ENCODE assay signal across 1 cellular context in genomic region chr11:74592441-74593362, GRCh38.
TF ChIP-seq lines count a peak whose summit lies in the region.

A gene with protein sequence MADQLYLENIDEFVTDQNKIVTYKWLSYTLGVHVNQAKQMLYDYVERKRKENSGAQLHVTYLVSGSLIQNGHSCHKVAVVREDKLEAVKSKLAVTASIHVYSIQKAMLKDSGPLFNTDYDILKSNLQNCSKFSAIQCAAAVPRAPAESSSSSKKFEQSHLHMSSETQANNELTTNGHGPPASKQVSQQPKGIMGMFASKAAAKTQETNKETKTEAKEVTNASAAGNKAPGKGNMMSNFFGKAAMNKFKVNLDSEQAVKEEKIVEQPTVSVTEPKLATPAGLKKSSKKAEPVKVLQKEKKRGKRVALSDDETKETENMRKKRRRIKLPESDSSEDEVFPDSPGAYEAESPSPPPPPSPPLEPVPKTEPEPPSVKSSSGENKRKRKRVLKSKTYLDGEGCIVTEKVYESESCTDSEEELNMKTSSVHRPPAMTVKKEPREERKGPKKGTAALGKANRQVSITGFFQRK (plus strand): TSS chr11:74592582. CDS start chr11:74592659, 77 bp downstream.

TF ChIP-seq in HepG2, 621 proteins besides CTCF, POLR2A, EP300 and RAD21 (continued from another document):
- TF ChIP-seq KMT2B (CRISPR knock-in tag; IDR thresholded peaks at IDR 0.05) (peak; percentile 94), SRSF4 (IDR thresholded peaks at IDR 0.05; ENCODE audit: low read depth, low read length, poor library complexity, severe bottlenecking) (no peak), CEBPG (CRISPR knock-in tag; IDR thresholded peaks at IDR 0.05) (peak; percentile 51; the same call in 1 of the 2 replicates), ZNF430 (CRISPR knock-in tag; IDR thresholded peaks at IDR 0.05) (peak; percentile 83), GABPA (IDR thresholded peaks at IDR 0.05; ENCODE audit: low read depth, low read length) (no peak), GABPA (CRISPR knock-in tag; IDR thresholded peaks at IDR 0.05; ENCODE audit: low read depth) (peak; percentile 67), NONO (IDR thresholded peaks at IDR 0.05) (no peak), NONO (CRISPR knock-in tag; conservative IDR thresholded peaks at IDR 0.05) (peak; percentile 50; the same call in 1 of the 2 replicates), TMF1 (CRISPR knock-in tag; IDR thresholded peaks at IDR 0.05; ENCODE audit: low read depth) (peak; percentile 65; the same call in 1 of the 2 replicates), HNRNPLL (IDR thresholded peaks at IDR 0.05; ENCODE audit: low read depth, low read length, poor library complexity, severe bottlenecking) (peak; percentile 77), MED8 (CRISPR knock-in tag; IDR thresholded peaks at IDR 0.05; ENCODE audit: insufficient replicate concordance) (no peak), GATAD1 (CRISPR knock-in tag; IDR thresholded peaks at IDR 0.05) (peak; percentile 93), YEATS4 (CRISPR knock-in tag; IDR thresholded peaks at IDR 0.05; ENCODE audit: borderline replicate concordance) (peak; percentile 73; the same call in 1 of the 2 replicates), ZNF205 (CRISPR knock-in tag; IDR thresholded peaks at IDR 0.05) (peak; percentile 37; the same call in 1 of the 2 replicates), SMAD3 (CRISPR knock-in tag; IDR thresholded peaks at IDR 0.05) (peak; percentile 44; the same call in 1 of the 2 replicates), ONECUT2 (CRISPR knock-in tag; IDR thresholded peaks at IDR 0.05) (no peak), ESRRA (CRISPR knock-in tag; IDR thresholded peaks at IDR 0.05; ENCODE audit: low read depth) (no peak), HNF4G (IDR thresholded peaks at IDR 0.05; ENCODE audit: borderline replicate concordance, low read depth, low read length) (no peak), HNF4G (CRISPR knock-in tag; IDR thresholded peaks at IDR 0.05; ENCODE audit: borderline replicate concordance, low read depth) (no peak), TP53 (CRISPR knock-in tag; conservative IDR thresholded peaks at IDR 0.05) (no peak), SUZ12 (IDR thresholded peaks at IDR 0.05; ENCODE audit: low read depth, low read length) (no peak), DZIP1 (CRISPR knock-in tag; IDR thresholded peaks at IDR 0.05) (no peak), MIER2 (CRISPR knock-in tag; IDR thresholded peaks at IDR 0.05) (peak; percentile 52; the same call in 1 of the 2 replicates), AKAP8 (CRISPR knock-in tag; IDR thresholded peaks at IDR 0.05) (no peak), ZNF234 (CRISPR knock-in tag; conservative IDR thresholded peaks at IDR 0.05) (0 out of 2 replicates have a peak, but pooled peaks have one; percentile 26), MTF2 (CRISPR knock-in tag; IDR thresholded peaks at IDR 0.05; ENCODE audit: borderline replicate concordance) (no peak), DR1 (CRISPR knock-in tag; IDR thresholded peaks at IDR 0.05) (0 out of 2 replicates have a peak, but pooled peaks have one; percentile 18), ZBTB7B (CRISPR knock-in tag; IDR thresholded peaks at IDR 0.05) (peak; percentile 50; the same call in 1 of the 2 replicates), KAT8 (CRISPR knock-in tag; IDR thresholded peaks at IDR 0.05) (peak; percentile 88), SNAPC4 (CRISPR knock-in tag; IDR thresholded peaks at IDR 0.05) (no peak)
- TF ChIP-seq, protein P1, sequence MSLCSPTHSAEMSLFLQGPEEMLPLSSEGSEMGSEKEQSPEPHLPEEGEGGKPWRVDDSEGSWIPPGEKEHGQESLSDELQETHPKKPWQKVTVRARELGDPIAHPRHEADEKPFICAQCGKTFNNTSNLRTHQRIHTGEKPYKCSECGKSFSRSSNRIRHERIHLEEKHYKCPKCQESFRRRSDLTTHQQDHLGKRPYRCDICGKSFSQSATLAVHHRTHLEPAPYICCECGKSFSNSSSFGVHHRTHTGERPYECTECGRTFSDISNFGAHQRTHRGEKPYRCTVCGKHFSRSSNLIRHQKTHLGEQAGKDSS (CRISPR knock-in tag; IDR thresholded peaks at IDR 0.05; ENCODE audit: borderline replicate concordance, low read depth), result no peak
- TF ChIP-seq, protein P2, sequence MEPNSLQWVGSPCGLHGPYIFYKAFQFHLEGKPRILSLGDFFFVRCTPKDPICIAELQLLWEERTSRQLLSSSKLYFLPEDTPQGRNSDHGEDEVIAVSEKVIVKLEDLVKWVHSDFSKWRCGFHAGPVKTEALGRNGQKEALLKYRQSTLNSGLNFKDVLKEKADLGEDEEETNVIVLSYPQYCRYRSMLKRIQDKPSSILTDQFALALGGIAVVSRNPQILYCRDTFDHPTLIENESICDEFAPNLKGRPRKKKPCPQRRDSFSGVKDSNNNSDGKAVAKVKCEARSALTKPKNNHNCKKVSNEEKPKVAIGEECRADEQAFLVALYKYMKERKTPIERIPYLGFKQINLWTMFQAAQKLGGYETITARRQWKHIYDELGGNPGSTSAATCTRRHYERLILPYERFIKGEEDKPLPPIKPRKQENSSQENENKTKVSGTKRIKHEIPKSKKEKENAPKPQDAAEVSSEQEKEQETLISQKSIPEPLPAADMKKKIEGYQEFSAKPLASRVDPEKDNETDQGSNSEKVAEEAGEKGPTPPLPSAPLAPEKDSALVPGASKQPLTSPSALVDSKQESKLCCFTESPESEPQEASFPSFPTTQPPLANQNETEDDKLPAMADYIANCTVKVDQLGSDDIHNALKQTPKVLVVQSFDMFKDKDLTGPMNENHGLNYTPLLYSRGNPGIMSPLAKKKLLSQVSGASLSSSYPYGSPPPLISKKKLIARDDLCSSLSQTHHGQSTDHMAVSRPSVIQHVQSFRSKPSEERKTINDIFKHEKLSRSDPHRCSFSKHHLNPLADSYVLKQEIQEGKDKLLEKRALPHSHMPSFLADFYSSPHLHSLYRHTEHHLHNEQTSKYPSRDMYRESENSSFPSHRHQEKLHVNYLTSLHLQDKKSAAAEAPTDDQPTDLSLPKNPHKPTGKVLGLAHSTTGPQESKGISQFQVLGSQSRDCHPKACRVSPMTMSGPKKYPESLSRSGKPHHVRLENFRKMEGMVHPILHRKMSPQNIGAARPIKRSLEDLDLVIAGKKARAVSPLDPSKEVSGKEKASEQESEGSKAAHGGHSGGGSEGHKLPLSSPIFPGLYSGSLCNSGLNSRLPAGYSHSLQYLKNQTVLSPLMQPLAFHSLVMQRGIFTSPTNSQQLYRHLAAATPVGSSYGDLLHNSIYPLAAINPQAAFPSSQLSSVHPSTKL (CRISPR knock-in tag; IDR thresholded peaks at IDR 0.05), result peak; percentile 64
- TF ChIP-seq, protein P3, sequence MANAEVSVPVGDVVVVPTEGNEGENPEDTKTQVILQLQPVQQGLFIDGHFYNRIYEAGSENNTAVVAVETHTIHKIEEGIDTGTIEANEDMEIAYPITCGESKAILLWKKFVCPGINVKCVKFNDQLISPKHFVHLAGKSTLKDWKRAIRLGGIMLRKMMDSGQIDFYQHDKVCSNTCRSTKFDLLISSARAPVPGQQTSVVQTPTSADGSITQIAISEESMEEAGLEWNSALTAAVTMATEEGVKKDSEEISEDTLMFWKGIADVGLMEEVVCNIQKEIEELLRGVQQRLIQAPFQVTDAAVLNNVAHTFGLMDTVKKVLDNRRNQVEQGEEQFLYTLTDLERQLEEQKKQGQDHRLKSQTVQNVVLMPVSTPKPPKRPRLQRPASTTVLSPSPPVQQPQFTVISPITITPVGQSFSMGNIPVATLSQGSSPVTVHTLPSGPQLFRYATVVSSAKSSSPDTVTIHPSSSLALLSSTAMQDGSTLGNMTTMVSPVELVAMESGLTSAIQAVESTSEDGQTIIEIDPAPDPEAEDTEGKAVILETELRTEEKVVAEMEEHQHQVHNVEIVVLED (CRISPR knock-in tag; IDR thresholded peaks at IDR 0.05; ENCODE audit: borderline replicate concordance), result peak; percentile 78
- TF ChIP-seq, protein P4, sequence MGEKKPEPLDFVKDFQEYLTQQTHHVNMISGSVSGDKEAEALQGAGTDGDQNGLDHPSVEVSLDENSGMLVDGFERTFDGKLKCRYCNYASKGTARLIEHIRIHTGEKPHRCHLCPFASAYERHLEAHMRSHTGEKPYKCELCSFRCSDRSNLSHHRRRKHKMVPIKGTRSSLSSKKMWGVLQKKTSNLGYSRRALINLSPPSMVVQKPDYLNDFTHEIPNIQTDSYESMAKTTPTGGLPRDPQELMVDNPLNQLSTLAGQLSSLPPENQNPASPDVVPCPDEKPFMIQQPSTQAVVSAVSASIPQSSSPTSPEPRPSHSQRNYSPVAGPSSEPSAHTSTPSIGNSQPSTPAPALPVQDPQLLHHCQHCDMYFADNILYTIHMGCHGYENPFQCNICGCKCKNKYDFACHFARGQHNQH (CRISPR knock-in tag; IDR thresholded peaks at IDR 0.05), result 0 out of 2 replicates have a peak, but pooled peaks have one; percentile 36
- TF ChIP-seq, protein P5, sequence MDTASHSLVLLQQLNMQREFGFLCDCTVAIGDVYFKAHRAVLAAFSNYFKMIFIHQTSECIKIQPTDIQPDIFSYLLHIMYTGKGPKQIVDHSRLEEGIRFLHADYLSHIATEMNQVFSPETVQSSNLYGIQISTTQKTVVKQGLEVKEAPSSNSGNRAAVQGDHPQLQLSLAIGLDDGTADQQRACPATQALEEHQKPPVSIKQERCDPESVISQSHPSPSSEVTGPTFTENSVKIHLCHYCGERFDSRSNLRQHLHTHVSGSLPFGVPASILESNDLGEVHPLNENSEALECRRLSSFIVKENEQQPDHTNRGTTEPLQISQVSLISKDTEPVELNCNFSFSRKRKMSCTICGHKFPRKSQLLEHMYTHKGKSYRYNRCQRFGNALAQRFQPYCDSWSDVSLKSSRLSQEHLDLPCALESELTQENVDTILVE (CRISPR knock-in tag; IDR thresholded peaks at IDR 0.05), result peak; percentile 62; the same call in 1 of the 2 replicates
- TF ChIP-seq, protein P6, sequence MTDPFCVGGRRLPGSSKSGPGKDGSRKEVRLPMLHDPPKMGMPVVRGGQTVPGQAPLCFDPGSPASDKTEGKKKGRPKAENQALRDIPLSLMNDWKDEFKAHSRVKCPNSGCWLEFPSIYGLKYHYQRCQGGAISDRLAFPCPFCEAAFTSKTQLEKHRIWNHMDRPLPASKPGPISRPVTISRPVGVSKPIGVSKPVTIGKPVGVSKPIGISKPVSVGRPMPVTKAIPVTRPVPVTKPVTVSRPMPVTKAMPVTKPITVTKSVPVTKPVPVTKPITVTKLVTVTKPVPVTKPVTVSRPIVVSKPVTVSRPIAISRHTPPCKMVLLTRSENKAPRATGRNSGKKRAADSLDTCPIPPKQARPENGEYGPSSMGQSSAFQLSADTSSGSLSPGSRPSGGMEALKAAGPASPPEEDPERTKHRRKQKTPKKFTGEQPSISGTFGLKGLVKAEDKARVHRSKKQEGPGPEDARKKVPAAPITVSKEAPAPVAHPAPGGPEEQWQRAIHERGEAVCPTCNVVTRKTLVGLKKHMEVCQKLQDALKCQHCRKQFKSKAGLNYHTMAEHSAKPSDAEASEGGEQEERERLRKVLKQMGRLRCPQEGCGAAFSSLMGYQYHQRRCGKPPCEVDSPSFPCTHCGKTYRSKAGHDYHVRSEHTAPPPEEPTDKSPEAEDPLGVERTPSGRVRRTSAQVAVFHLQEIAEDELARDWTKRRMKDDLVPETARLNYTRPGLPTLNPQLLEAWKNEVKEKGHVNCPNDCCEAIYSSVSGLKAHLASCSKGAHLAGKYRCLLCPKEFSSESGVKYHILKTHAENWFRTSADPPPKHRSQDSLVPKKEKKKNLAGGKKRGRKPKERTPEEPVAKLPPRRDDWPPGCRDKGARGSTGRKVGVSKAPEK (CRISPR knock-in tag; IDR thresholded peaks at IDR 0.05; ENCODE audit: borderline replicate concordance), result 0 out of 2 replicates have a peak, but pooled peaks have one; percentile 55
